ENCODE assay signal across 1 cellular context in the genomic region with DNA sequence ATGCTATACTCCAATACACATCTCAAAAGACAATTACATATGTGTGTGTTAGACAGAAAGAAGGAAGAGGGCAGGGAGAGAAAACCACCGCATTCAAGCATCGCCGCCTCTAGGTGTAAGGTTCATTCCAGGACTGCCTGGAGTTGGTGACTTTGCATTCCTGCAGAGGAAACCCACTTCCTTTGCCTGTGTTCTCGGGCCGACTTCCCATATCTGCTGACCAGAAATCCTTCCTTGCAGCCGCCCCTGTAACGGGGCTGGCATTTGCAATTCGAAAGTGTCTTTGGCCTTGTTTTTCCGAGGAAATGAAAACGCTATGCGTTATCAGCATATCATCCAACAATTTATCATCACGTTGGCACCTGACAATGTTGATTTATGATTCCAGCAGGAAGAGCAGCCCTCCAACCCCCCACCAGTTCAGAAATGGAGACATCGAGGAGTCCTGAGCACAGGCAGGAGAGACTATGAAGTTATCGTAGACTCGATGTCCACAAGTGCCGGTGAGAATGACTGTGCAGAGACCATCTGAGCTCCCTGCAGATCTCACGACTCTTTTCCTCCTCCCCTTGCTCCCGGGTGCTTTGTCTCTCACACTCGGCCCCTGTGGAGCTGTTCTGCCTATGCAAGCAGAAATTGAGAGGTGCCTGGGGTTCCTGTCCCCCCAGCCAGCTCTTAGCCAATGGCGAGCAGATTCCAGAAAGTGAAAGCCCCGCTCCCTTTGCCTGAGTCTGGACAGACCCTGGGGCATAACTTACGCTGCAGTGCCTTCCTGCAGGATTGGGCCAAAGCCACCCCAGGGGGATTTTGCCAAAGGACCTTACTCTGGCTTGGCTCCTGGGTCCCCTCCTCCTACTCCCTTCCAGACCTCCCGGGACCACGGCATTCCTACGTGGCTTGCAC.
TF ChIP-seq lines count a peak whose summit lies in the region.

No MANE protein-coding gene starts in this region.

TF ChIP-seq in HepG2, 621 proteins besides CTCF, POLR2A, EP300 and RAD21 (continued from another document):
- no peak for TF ChIP-seq FIP1L1 (IDR thresholded peaks at IDR 0.05; ENCODE audit: borderline replicate concordance, insufficient read depth, low read depth, low read length)
- TF ChIP-seq ZBTB7B (CRISPR knock-in tag; IDR thresholded peaks at IDR 0.05): 0 out of 2 replicates have a peak, but pooled peaks have one; percentile 17
- TF ChIP-seq, protein P1, sequence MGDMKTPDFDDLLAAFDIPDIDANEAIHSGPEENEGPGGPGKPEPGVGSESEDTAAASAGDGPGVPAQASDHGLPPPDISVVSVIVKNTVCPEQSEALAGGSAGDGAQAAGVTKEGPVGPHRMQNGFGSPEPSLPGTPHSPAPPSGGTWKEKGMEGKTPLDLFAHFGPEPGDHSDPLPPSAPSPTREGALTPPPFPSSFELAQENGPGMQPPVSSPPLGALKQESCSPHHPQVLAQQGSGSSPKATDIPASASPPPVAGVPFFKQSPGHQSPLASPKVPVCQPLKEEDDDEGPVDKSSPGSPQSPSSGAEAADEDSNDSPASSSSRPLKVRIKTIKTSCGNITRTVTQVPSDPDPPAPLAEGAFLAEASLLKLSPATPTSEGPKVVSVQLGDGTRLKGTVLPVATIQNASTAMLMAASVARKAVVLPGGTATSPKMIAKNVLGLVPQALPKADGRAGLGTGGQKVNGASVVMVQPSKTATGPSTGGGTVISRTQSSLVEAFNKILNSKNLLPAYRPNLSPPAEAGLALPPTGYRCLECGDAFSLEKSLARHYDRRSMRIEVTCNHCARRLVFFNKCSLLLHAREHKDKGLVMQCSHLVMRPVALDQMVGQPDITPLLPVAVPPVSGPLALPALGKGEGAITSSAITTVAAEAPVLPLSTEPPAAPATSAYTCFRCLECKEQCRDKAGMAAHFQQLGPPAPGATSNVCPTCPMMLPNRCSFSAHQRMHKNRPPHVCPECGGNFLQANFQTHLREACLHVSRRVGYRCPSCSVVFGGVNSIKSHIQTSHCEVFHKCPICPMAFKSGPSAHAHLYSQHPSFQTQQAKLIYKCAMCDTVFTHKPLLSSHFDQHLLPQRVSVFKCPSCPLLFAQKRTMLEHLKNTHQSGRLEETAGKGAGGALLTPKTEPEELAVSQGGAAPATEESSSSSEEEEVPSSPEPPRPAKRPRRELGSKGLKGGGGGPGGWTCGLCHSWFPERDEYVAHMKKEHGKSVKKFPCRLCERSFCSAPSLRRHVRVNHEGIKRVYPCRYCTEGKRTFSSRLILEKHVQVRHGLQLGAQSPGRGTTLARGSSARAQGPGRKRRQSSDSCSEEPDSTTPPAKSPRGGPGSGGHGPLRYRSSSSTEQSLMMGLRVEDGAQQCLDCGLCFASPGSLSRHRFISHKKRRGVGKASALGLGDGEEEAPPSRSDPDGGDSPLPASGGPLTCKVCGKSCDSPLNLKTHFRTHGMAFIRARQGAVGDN (CRISPR knock-in tag; IDR thresholded peaks at IDR 0.05): peak; percentile 35; the same call in 1 of the 2 replicates
TF ChIP-seq in HepG2: peak in this region for 6.
